Comparison of ENCODE assay signal across 16 cellular contexts in the genomic region with DNA sequence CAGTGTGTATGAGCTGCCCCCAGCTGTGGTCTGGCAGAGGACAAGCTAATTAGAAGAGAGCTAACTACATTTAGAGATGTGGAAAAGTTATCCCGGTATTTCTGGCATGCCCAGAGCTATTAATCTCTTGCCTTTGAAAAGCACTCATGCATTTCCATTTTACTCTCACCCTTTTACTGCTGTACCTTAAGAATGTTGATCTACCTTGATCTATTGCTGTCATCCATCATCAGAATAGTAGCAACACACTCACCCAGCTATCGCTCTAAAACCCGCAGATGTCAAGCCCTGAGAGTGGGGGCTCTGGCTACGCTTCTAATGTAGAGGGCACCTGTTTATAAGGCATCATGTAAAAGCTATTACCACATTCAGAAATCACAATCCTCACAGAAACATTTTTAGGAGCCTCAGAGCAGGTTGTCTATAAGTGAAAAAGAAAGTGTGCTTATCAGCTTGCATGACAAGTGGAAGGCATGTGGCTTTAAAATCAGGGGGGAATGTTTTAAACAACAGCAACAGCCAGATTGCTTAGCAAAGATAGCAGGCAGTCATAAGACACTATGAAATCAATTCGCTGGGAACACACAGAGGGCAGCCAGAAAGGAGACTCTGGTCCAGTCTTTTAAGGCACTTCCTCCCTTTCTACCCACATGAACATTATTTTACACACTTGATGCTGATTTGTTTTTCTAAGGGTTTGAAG.
A peak's percentile ranks its signal among the peaks of the same experiment; 100 is the strongest.
DNase-seq lines count a peak whose midpoint lies in the region; ATAC-seq and TF ChIP-seq lines count a peak whose summit lies in the region.
"Had no signal": no experiment of that assay in that cellular context is flagged by ENCODE, and none has a peak within 500 bp of the region (broad histone marks: within the 10 kb centered on the region; RNA-seq: fewer than 3 reads in every experiment).

No MANE protein-coding gene starts in this region.

- no peak overlapping the region for H3K4me3 Mint-ChIP-seq in neural progenitor cell
- H3K4me3 Mint-ChIP-seq: activated CD8-positive, alpha-beta T cell treated with anti-CD3 and anti-CD28 coated beads for 36 hours had no signal

- H3K36me3 Mint-ChIP-seq in neural progenitor cell = no peaks in the 10 kb centered on the region

- no peak overlapping the region for H2AFZ ChIP-seq in neural progenitor cell (replicated peaks)

- no peak for ATAC-seq in HG03565 (IDR thresholded peaks at IDR 0.05; ENCODE audit: unreplicated experiment)
- no peak for ATAC-seq in GM18517 (IDR thresholded peaks at IDR 0.05; ENCODE audit: unreplicated experiment)
- ATAC-seq: activated CD8-positive, alpha-beta T cell treated with anti-CD3 and anti-CD28 coated beads for 36 hours; pancreas had no signal

- DNase-seq in Caki2 (ENCODE audit: low read depth) (peak; percentile 92), NCI-H128 (lab: John Stamatoyannopoulos, UW; ENCODE audit: unreplicated experiment) (peak; percentile 44), kidney tubule cell (ENCODE audit: low spot score) (peak; percentile 61), neural progenitor cell (ENCODE audit: low spot score) (no peak)
- DNase-seq in stimulated activated CD4-positive, alpha-beta T cell treated with anti-CD3 and anti-CD28 coated beads, Interleukin-4, amount 100 ng/mL, for 4 hours = no peak
- DNase-seq: activated CD8-positive, alpha-beta T cell treated with anti-CD3 and anti-CD28 coated beads for 36 hours; AML-193; DMS53; effector CD4-positive, alpha-beta T cell; HCEC 1CT; pancreas; spleen had no signal

- H4K20me1 ChIP-seq in neural progenitor cell (ENCODE audit: low read depth) = no peaks in the 10 kb centered on the region

- H3K4me1 Mint-ChIP-seq in neural progenitor cell = peaks cover 7% of the 10 kb centered on the region

- H3K4me1 ChIP-seq in neural progenitor cell = peaks cover 3% of the 10 kb centered on the region
- H3K4me1 ChIP-seq: spleen had no signal

- H3K79me2 ChIP-seq in neural progenitor cell (ENCODE audit: low read depth) = no peaks in the 10 kb centered on the region

- H3K27ac ChIP-seq in VCaP = peak overlapping the region; percentile 0; the same call in 1 of the 2 replicates
- H3K27ac ChIP-seq in neural progenitor cell = no peak overlapping the region
- H3K27ac ChIP-seq: KMS-11, spleen had no signal

- in situ Hi-C loops in Caki2 (cut with HindIII; ENCODE audit: low pct_unique_long_range_greater_than_20kb, low sequenced_read_pairs) = no loop called here

- no peaks in the 10 kb centered on the region for H3K36me3 ChIP-seq in neural progenitor cell
- H3K36me3 ChIP-seq: pancreas, spleen had no signal

- no peak overlapping the region for H3K4me3 ChIP-seq in neural progenitor cell
- H3K4me3 ChIP-seq: pancreas, spleen had no signal

- no peaks in the 10 kb centered on the region for H3K9me3 ChIP-seq in neural progenitor cell (ENCODE audit: low read depth)
- H3K9me3 ChIP-seq: pancreas, spleen had no signal

- H3F3A ChIP-seq in neural progenitor cell (ENCODE audit: low read depth) = no peaks in the 10 kb centered on the region

- no peak overlapping the region for H3K27ac Mint-ChIP-seq in neural progenitor cell
- H3K27ac Mint-ChIP-seq: activated CD8-positive, alpha-beta T cell treated with anti-CD3 and anti-CD28 coated beads for 36 hours had no signal

- no peak for TF ChIP-seq CTCF in VCaP (conservative IDR thresholded peaks at IDR 0.05)
- TF ChIP-seq CTCF in neural progenitor cell (IDR thresholded peaks at IDR 0.05) = no peak

- no peak overlapping the region for H3K9ac ChIP-seq in neural progenitor cell
- H3K9ac ChIP-seq: KMS-11 had no signal

- H3K27me3 ChIP-seq in neural progenitor cell = no peaks in the 10 kb centered on the region
- H3K27me3 ChIP-seq: pancreas, spleen had no signal

- no peak overlapping the region for H3K4me2 ChIP-seq in neural progenitor cell
- H3K4me2 ChIP-seq: KMS-11 had no signal

- H3K27me3 Mint-ChIP-seq in neural progenitor cell (ENCODE audit: insufficient read depth, low read depth) = peaks cover 4% of the 10 kb centered on the region

- no peaks in the 10 kb centered on the region for H3K9me3 Mint-ChIP-seq in neural progenitor cell
- H3K9me3 Mint-ChIP-seq: activated CD8-positive, alpha-beta T cell treated with anti-CD3 and anti-CD28 coated beads for 36 hours had no signal

Comparison
In these comparisons a context has a peak if more than half of its experiments do, and no peak if none do; other contexts are left out.
1. DNase-seq: peak in Caki2 (single experiment), NCI-H128 (single experiment) and kidney tubule cell (single experiment); none in neural progenitor cell (single experiment) and stimulated activated CD4-positive, alpha-beta T cell treated with anti-CD3 and anti-CD28 coated beads, Interleukin-4, amount 100 ng/mL, for 4 hours (0 of 2).